1 cellular context compared by ENCODE assay signal in genomic region chr7:27161214-27161720, GRCh38.
TF ChIP-seq lines count a peak whose summit lies in the region.

No MANE protein-coding gene starts in this region.

TF ChIP-seq in GM12878, 131 proteins besides CTCF, POLR2A, EP300 and RAD21:
- peak; percentile 73 for TF ChIP-seq SUZ12 (IDR thresholded peaks at IDR 0.05; ENCODE audit: unreplicated experiment)
- TF ChIP-seq JUNB (IDR thresholded peaks at IDR 0.05): no peak
